8 cellular contexts compared by ENCODE assay signal in the genomic region with DNA sequence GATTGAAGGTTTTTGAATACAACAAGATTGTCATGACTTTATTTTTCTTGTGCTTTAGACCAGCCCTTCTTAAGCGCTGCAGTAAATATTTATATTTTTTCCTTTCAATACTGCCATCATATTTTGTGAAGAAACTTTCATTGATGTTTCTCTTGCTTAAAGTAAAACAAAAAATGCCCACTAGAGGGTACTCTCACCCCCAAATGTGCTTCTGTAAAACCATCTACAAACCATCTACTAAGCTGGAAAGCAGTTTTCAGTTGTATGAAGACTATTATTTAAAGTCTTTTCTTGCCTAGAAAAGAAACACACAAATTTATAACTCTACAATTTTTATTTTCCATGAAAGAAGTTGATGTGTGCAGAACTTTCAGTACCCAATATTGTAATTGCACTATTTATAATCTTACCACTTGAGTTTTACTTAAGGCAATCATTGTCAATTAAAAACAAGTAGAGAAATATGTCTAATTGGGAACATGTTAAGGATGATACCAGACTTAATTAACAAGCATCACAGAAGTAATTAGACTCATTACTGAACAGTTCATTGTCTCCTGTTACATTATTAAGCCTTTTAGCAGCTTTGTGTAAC. TPM values are rescaled to one million over a fixed set of nuclear protein-coding genes. Genes with fewer than 3 reads are reported as not detected.
DNase-seq lines count a peak whose midpoint lies in the region; ATAC-seq, FAIRE-seq and TF ChIP-seq lines count a peak whose summit lies in the region.

No MANE protein-coding gene starts in this region.

- in situ Hi-C loops in Panc1 (cut with HindIII; ENCODE audit: low pct_unique_long_range_greater_than_20kb, low sequenced_read_pairs), result no loop called here

- peak; percentile 56 for ATAC-seq in activated naive CD8-positive, alpha-beta T cell treated with anti-CD3 and anti-CD28 coated beads, Interleukin-2, amount 10 ng/mL, durations not matched to agents 7 days and 5 days (ENCODE audit: low read depth)
- ATAC-seq in HG03457 (IDR thresholded peaks at IDR 0.05; ENCODE audit: unreplicated experiment) (peak; percentile 55), Panc1 (no peak; the same call in 1 of the 2 replicates)

- H3K9me3 ChIP-seq in Panc1 (ENCODE audit: control insufficient read depth, insufficient read depth, low read depth, low read length) (no peaks in the 10 kb centered on the region), esophagus muscularis mucosa (no peaks in the 10 kb centered on the region)

- intact Hi-C loops in Panc1 (cut with micrococcal nuclease; ENCODE audit: unreplicated experiment) (loop anchor here (1.0 kb wide), 1 partner anchor 256 kb away; no protein-coding TSS in a partner anchor), esophagus muscularis mucosa (cut with DNase I) (loop anchor here (5.0 kb wide), 1 partner anchor 256 kb away; no protein-coding TSS in a partner anchor)

- H3K4me1 ChIP-seq in Panc1 (ENCODE audit: control insufficient read depth, insufficient read depth, low read length) (no peaks in the 10 kb centered on the region), esophagus muscularis mucosa (peaks cover 4 to 30% (median 22%) of the 10 kb centered on the region in 4 donors)

- POLR2A ChIA-PET in activated naive CD8-positive, alpha-beta T cell treated with anti-CD3 and anti-CD28 coated beads, Interleukin-2, amount 10 ng/mL, durations not matched to agents 7 days and 5 days (lab: Charles Lee), result no interaction called here
- POLR2A ChIA-PET in Panc1 (lab: Charles Lee), result interaction anchor here (0.5 kb wide), 1 partner anchor 264 kb away, joined by 3 read pairs; no protein-coding TSS in a partner anchor

- no peaks in the 10 kb centered on the region for H3K9me3 Mint-ChIP-seq in activated naive CD8-positive, alpha-beta T cell treated with anti-CD3 and anti-CD28 coated beads, Interleukin-2, amount 10 ng/mL, durations not matched to agents 7 days and 5 days
- H3K9me3 Mint-ChIP-seq in activated naive CD8-positive, alpha-beta T cell treated with anti-CD3 and anti-CD28 coated beads for 36 hours, result no peaks in the 10 kb centered on the region

- H3K4me1 Mint-ChIP-seq in activated naive CD8-positive, alpha-beta T cell treated with anti-CD3 and anti-CD28 coated beads, Interleukin-2, amount 10 ng/mL, durations not matched to agents 7 days and 5 days, result peaks cover 9% of the 10 kb centered on the region
- H3K4me1 Mint-ChIP-seq in activated naive CD8-positive, alpha-beta T cell treated with anti-CD3 and anti-CD28 coated beads for 36 hours, result peaks cover 1% of the 10 kb centered on the region

- BruUV-seq in Panc1 (replicated peaks; lab: Mats Ljungman, UMichigan), result no TSS peak

- peaks cover 15% of the 10 kb centered on the region for H3K36me3 Mint-ChIP-seq in activated naive CD8-positive, alpha-beta T cell treated with anti-CD3 and anti-CD28 coated beads, Interleukin-2, amount 10 ng/mL, durations not matched to agents 7 days and 5 days
- H3K36me3 Mint-ChIP-seq in activated naive CD8-positive, alpha-beta T cell treated with anti-CD3 and anti-CD28 coated beads for 36 hours, result peaks cover 9% of the 10 kb centered on the region

- H3K27me3 Mint-ChIP-seq in activated naive CD8-positive, alpha-beta T cell treated with anti-CD3 and anti-CD28 coated beads, Interleukin-2, amount 10 ng/mL, durations not matched to agents 7 days and 5 days, result no peaks in the 10 kb centered on the region
- H3K27me3 Mint-ChIP-seq in activated naive CD8-positive, alpha-beta T cell treated with anti-CD3 and anti-CD28 coated beads for 36 hours, result no peaks in the 10 kb centered on the region

- FAIRE-seq in HTR-8/SVneo (lab: Jason Lieb, UNC), result no peak

- peaks cover 13% of the 10 kb centered on the region for H3K36me3 ChIP-seq in Panc1 (ENCODE audit: control insufficient read depth, insufficient read depth, low read length)
- peaks cover under 1 to 59% (median 46%) of the 10 kb centered on the region in 4 donors for H3K36me3 ChIP-seq in esophagus muscularis mucosa

- H3K27me3 ChIP-seq in Panc1 (ENCODE audit: control insufficient read depth, insufficient read depth, low read length), result no peaks in the 10 kb centered on the region
- no peaks in the 10 kb centered on the region for H3K27me3 ChIP-seq in esophagus muscularis mucosa

- no peak overlapping the region for H3K4me3 Mint-ChIP-seq in activated naive CD8-positive, alpha-beta T cell treated with anti-CD3 and anti-CD28 coated beads, Interleukin-2, amount 10 ng/mL, durations not matched to agents 7 days and 5 days
- no peak overlapping the region for H3K4me3 Mint-ChIP-seq in activated naive CD8-positive, alpha-beta T cell treated with anti-CD3 and anti-CD28 coated beads for 36 hours

- no peak for DNase-seq in activated naive CD8-positive, alpha-beta T cell treated with anti-CD3 and anti-CD28 coated beads, Interleukin-2, amount 10 ng/mL, durations not matched to agents 7 days and 5 days
- DNase-seq in activated naive CD8-positive, alpha-beta T cell treated with anti-CD3 and anti-CD28 coated beads for 36 hours, result no peak
- DNase-seq in Panc1 (ENCODE audit: low read depth, low spot score), result no peak
- no peak for DNase-seq in esophagus muscularis mucosa (ENCODE audit: extremely low spot score)
- DNase-seq in retina, result peak; percentile 28
- DNase-seq in HTR-8/SVneo (ENCODE audit: insufficient read length, low spot score), result no peak
- DNase-seq in iPS-NIHi7 (ENCODE audit: extremely low spot score), result no peak

- no peak overlapping the region for H3K27ac ChIP-seq in Panc1 (ENCODE audit: low read length)
- H3K27ac ChIP-seq in esophagus muscularis mucosa (replicated peaks in 1 of 4), result peak overlapping the region in 1 of 4 donors; percentile 5

- TF ChIP-seq EP300 in esophagus muscularis mucosa (IDR thresholded peaks at IDR 0.05), result no peak

- TF ChIP-seq CTCF in Panc1 (IDR thresholded peaks at IDR 0.05), result peak; percentile 64; the same call in 1 of the 2 replicates
- TF ChIP-seq CTCF in esophagus muscularis mucosa (IDR thresholded peaks at IDR 0.05), result peak; percentile 42 to 62 (median 52)

- H3K4me3 ChIP-seq in Panc1 (ENCODE audit: low read depth in 2 of 2, low read length in 2 of 2) (no peak overlapping the region), esophagus muscularis mucosa (no peak overlapping the region)

- CTCF ChIA-PET in Panc1 (lab: Charles Lee), result interaction anchor here (0.6 kb wide), 1 partner anchor 36 kb away, joined by 3 read pairs; no protein-coding TSS in a partner anchor

- TF ChIP-seq POLR2A in esophagus muscularis mucosa (IDR thresholded peaks at IDR 0.05; ENCODE audit: low read depth), result no peak

- H3K27ac Mint-ChIP-seq in activated naive CD8-positive, alpha-beta T cell treated with anti-CD3 and anti-CD28 coated beads, Interleukin-2, amount 10 ng/mL, durations not matched to agents 7 days and 5 days, result no peak overlapping the region
- no peak overlapping the region for H3K27ac Mint-ChIP-seq in activated naive CD8-positive, alpha-beta T cell treated with anti-CD3 and anti-CD28 coated beads for 36 hours

- 37% methylated on average over 1 of the region's 1 CpG for WGBS in esophagus muscularis mucosa

RNA-seq across cellular contexts. Expression of a gene that starts 10.7 kb away (rescaled TPM):
- 1 to 10 TPM; 1.9 to 2.8 TPM for total RNA-seq in activated naive CD8-positive, alpha-beta T cell treated with anti-CD3 and anti-CD28 coated beads, Interleukin-2, amount 10 ng/mL, durations not matched to agents 7 days and 5 days
- total RNA-seq in activated naive CD8-positive, alpha-beta T cell treated with anti-CD3 and anti-CD28 coated beads for 36 hours, result 1 to 10 TPM; 1.6 to 2.2 TPM
- total RNA-seq in Panc1 (2021; ENCODE audit: unreplicated experiment) (3.0 TPM), esophagus muscularis mucosa (10 to 100 TPM in 3 of 4 donors, 1 to 10 TPM in 1; 10.0 to 27.3 (median 14.1) TPM)
- polyA plus RNA-seq in Panc1 (2012; ENCODE audit: insufficient read length), result 1.4 TPM

RNA-seq across cellular contexts. Expression of a gene that starts 10.7 kb away (rescaled TPM):
- total RNA-seq in activated naive CD8-positive, alpha-beta T cell treated with anti-CD3 and anti-CD28 coated beads, Interleukin-2, amount 10 ng/mL, durations not matched to agents 7 days and 5 days, result 10 to 100 TPM; 25.9 to 27.5 TPM
- 10 to 100 TPM; 10.9 to 11.3 TPM for total RNA-seq in activated naive CD8-positive, alpha-beta T cell treated with anti-CD3 and anti-CD28 coated beads for 36 hours
- total RNA-seq in Panc1 (2021; ENCODE audit: unreplicated experiment) (53.6 TPM), esophagus muscularis mucosa (10 to 100 TPM; 54.5 to 73.3 (median 66.7) TPM)
- 34.4 TPM for polyA plus RNA-seq in Panc1 (2012; ENCODE audit: insufficient read length)
